Comparison of ENCODE assay signal across 1 cellular context in the genomic region with DNA sequence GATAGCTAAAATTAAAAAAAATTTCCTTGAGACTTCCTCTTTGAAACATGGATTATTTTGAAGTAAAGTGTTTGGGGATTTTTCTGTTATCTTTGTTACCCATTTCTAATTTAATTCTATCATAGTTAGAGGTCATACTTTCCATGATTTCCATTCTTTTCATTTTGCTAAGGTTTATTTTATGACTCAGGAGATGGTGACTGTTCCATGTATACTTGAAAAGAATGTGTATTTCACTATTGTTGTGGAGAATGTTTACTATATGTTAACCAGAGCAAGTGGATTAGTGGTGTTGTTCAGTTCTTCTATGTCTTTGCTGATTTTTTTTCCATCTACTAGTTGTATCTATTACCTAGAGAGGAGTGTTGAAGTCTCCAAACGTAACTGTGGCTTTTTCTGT.
TF ChIP-seq lines count a peak whose summit lies in the region.

No MANE protein-coding gene starts in this region.

TF ChIP-seq in endothelial cell of umbilical vein, 7 proteins besides CTCF, POLR2A, EP300 and RAD21 (continued from another document):
- no peak for TF ChIP-seq POLR2AphosphoS5 (IDR thresholded peaks at IDR 0.05; ENCODE audit: insufficient read depth, low read depth, low read length)
